Comparison of ENCODE assay signal across 1 cellular context in the genomic region with DNA sequence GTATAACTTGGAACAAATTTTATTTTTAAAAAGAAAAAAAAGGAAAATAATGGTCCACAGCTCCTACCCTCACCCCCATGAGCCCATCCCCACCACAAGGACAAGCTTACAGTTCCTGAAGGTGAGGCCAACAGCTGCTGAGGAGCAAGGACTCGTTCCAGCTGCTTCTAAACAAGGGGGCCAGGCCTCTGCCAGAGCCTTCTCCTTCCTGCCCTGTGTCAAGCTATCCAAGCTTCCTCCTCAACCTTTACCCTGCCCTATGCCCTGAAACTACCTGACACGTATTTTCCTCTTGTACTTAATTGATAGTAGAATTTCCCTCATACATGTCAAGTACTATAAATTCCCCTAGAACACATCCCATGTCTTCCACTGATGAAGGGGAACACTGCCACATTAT.
TF ChIP-seq lines count a peak whose summit lies in the region.

No MANE protein-coding gene starts in this region.

TF ChIP-seq in GM23338, 12 proteins besides CTCF, POLR2A, EP300 and RAD21:
- no peak for TF ChIP-seq STAT1 (IDR thresholded peaks at IDR 0.05; ENCODE audit: unreplicated experiment)
